23 cellular contexts compared by ENCODE assay signal in genomic region chr11:84947070-84947469, GRCh38.
"Had no signal": no experiment of that assay in that cellular context is flagged by ENCODE, and none has a peak within 500 bp of the region (broad histone marks: within the 10 kb centered on the region; RNA-seq: fewer than 3 reads in every experiment).

No MANE protein-coding gene starts in this region.

- H3K27ac Mint-ChIP-seq: activated CD4-positive, alpha-beta memory T cell treated with anti-CD3 and anti-CD28 coated beads for 36 hours; activated CD4-positive, alpha-beta T cell treated with anti-CD3 and anti-CD28 coated beads, Interleukin-2, amount 10 ng/mL, durations not matched to agents 7 days and 5 days; activated naive CD4-positive, alpha-beta T cell treated with anti-CD3 and anti-CD28 coated beads for 36 hours; activated naive CD8-positive, alpha-beta T cell; activated T-helper 17 cell treated with anti-CD3 and anti-CD28 coated beads, Interleukin-2, amount 50 U/mL, for 72 hours; T-helper 1 cell treated with Interleukin-12 subunit alpha and Interleukin-12 subunit beta and Interleukin-4 antibody, amounts not matched to agents 30 μg/mL and 1 μg/mL, for 36 hours had no signal

- H3K27ac ChIP-seq: brain microvascular endothelial cell had no signal

- H3K4me3 Mint-ChIP-seq: activated CD4-positive, alpha-beta memory T cell treated with anti-CD3 and anti-CD28 coated beads for 36 hours; activated CD4-positive, alpha-beta T cell treated with anti-CD3 and anti-CD28 coated beads, Interleukin-2, amount 10 ng/mL, durations not matched to agents 7 days and 5 days; activated naive CD4-positive, alpha-beta T cell treated with anti-CD3 and anti-CD28 coated beads for 36 hours; activated naive CD8-positive, alpha-beta T cell; activated T-helper 17 cell treated with anti-CD3 and anti-CD28 coated beads, Interleukin-2, amount 50 U/mL, for 72 hours; T-helper 1 cell treated with Interleukin-12 subunit alpha and Interleukin-12 subunit beta and Interleukin-4 antibody, amounts not matched to agents 30 μg/mL and 1 μg/mL, for 36 hours had no signal

- DNase-seq: activated CD4-positive, alpha-beta memory T cell treated with anti-CD3 and anti-CD28 coated beads for 36 hours; activated CD4-positive, alpha-beta T cell treated with anti-CD3 and anti-CD28 coated beads, Interleukin-2, amount 10 ng/mL, durations not matched to agents 7 days and 5 days; activated CD4-positive, CD25-positive, alpha-beta regulatory T cell; activated CD8-positive, alpha-beta memory T cell treated with anti-CD3 and anti-CD28 coated beads for 24 hours; activated gamma-delta T cell; activated naive CD4-positive, alpha-beta T cell treated with anti-CD3 and anti-CD28 coated beads for 36 hours; activated T-cell treated with anti-CD3 and anti-CD28 coated beads for 4 hours; activated T-cell treated with anti-CD3 and anti-CD28 coated beads, Interleukin-2, amount 50 U/mL, for 48 hours; amygdala; brain microvascular endothelial cell; NCI-H1092; NCI-H1417 treated with DMSO at 0.1 percent for 48 hours; NCI-H1694; NCI-H2029; NCI-H510A treated with DMSO at 0.1 percent for 48 hours; NCI-H69; NK-92 treated with Interleukin-12 subunit alpha and Interleukin-12 subunit beta, amount 100 ng/mL, for 24 hours; SHP77 treated with DMSO at 0.1 percent for 48 hours had no signal

- FAIRE-seq: RCC 7860 had no signal

- H3K36me3 ChIP-seq: brain microvascular endothelial cell, cardiac muscle cell had no signal

- H3K27me3 Mint-ChIP-seq: activated CD4-positive, alpha-beta memory T cell treated with anti-CD3 and anti-CD28 coated beads for 36 hours; activated CD4-positive, alpha-beta T cell treated with anti-CD3 and anti-CD28 coated beads, Interleukin-2, amount 10 ng/mL, durations not matched to agents 7 days and 5 days; activated naive CD8-positive, alpha-beta T cell; activated T-helper 17 cell treated with anti-CD3 and anti-CD28 coated beads, Interleukin-2, amount 50 U/mL, for 72 hours had no signal

- H3K4me3 ChIP-seq: cardiac muscle cell had no signal

- H3K4me1 Mint-ChIP-seq: activated CD4-positive, alpha-beta T cell treated with anti-CD3 and anti-CD28 coated beads, Interleukin-2, amount 10 ng/mL, durations not matched to agents 7 days and 5 days; activated T-helper 17 cell treated with anti-CD3 and anti-CD28 coated beads, Interleukin-2, amount 50 U/mL, for 72 hours had no signal

- H3K27me3 ChIP-seq: brain microvascular endothelial cell, cardiac muscle cell had no signal

- ATAC-seq: activated T-helper 17 cell treated with anti-CD3 and anti-CD28 coated beads, Interleukin-2, amount 50 U/mL, for 72 hours had no signal
